33 cellular contexts compared by ENCODE assay signal in genomic region chr15:39266882-39267281, GRCh38.
"Had no signal": no experiment of that assay in that cellular context is flagged by ENCODE, and none has a peak within 500 bp of the region (broad histone marks: within the 10 kb centered on the region; RNA-seq: fewer than 3 reads in every experiment).

No MANE protein-coding gene starts in this region.

- H3K4me3 Mint-ChIP-seq: activated CD4-positive, alpha-beta T cell treated with anti-CD3 and anti-CD28 coated beads for 36 hours; activated CD8-positive, alpha-beta memory T cell treated with anti-CD3 and anti-CD28 coated beads, Interleukin-2, amount 10 ng/mL, durations not matched to agents 7 days and 5 days; activated CD8-positive, alpha-beta T cell treated with anti-CD3 and anti-CD28 coated beads, Interleukin-2, amount 10 ng/mL, durations not matched to agents 7 days and 5 days; activated T-cell treated with anti-CD3 and anti-CD28 coated beads, Interleukin-2, amount 50 U/mL, for 72 hours; mesothelial cell of epicardium; naive B cell; nephron progenitor cell; stimulated activated memory B cell treated with anti-CD40 and anti-IgM and Interleukin-4, amounts not matched to agents 10 μg/mL and 1 μg/mL and 100 μg/mL, for 72 hours; stimulated activated naive CD8-positive, alpha-beta T cell treated with anti-CD3 and anti-CD28 coated beads, Interleukin-15, amount 100 ng/mL, for 72 hours; T-helper 2 cell treated with Interferon-gamma antibody and Interleukin-4, amounts not matched to agents 5 μg/mL and 100 μg/mL, for 36 hours had no signal

- H3K9me3 Mint-ChIP-seq: activated naive CD4-positive, alpha-beta T cell treated with anti-CD3 and anti-CD28 coated beads, Interleukin-2, amount 50 U/mL, for 72 hours; activated T-cell treated with anti-CD3 and anti-CD28 coated beads, Interleukin-2, amount 50 U/mL, for 72 hours; mesothelial cell of epicardium; naive B cell; nephron progenitor cell; stimulated activated memory B cell treated with anti-CD40 and anti-IgM and Interleukin-4, amounts not matched to agents 10 μg/mL and 1 μg/mL and 100 μg/mL, for 72 hours; stimulated activated naive CD8-positive, alpha-beta T cell treated with anti-CD3 and anti-CD28 coated beads, Interleukin-15, amount 100 ng/mL, for 72 hours; T-helper 2 cell treated with Interferon-gamma antibody and Interleukin-4, amounts not matched to agents 5 μg/mL and 100 μg/mL, for 36 hours had no signal

- H3K4me2 ChIP-seq: smooth muscle cell had no signal

- H3K27ac Mint-ChIP-seq: activated CD4-positive, alpha-beta T cell treated with anti-CD3 and anti-CD28 coated beads for 36 hours; activated CD8-positive, alpha-beta memory T cell treated with anti-CD3 and anti-CD28 coated beads, Interleukin-2, amount 10 ng/mL, durations not matched to agents 7 days and 5 days; activated CD8-positive, alpha-beta T cell treated with anti-CD3 and anti-CD28 coated beads, Interleukin-2, amount 10 ng/mL, durations not matched to agents 7 days and 5 days; activated naive CD4-positive, alpha-beta T cell treated with anti-CD3 and anti-CD28 coated beads, Interleukin-2, amount 50 U/mL, for 72 hours; activated T-cell treated with anti-CD3 and anti-CD28 coated beads, Interleukin-2, amount 50 U/mL, for 72 hours; mesothelial cell of epicardium; naive B cell; nephron progenitor cell; stimulated activated memory B cell treated with anti-CD40 and anti-IgM and Interleukin-4, amounts not matched to agents 10 μg/mL and 1 μg/mL and 100 μg/mL, for 72 hours; stimulated activated naive CD8-positive, alpha-beta T cell treated with anti-CD3 and anti-CD28 coated beads, Interleukin-15, amount 100 ng/mL, for 72 hours; T-helper 2 cell treated with Interferon-gamma antibody and Interleukin-4, amounts not matched to agents 5 μg/mL and 100 μg/mL, for 36 hours had no signal

- H3K4me3 ChIP-seq: body of pancreas, heart left ventricle, ovary, prostate gland, sigmoid colon, smooth muscle cell, thyroid gland, upper lobe of left lung, vagina had no signal

- H3K4me1 ChIP-seq: prostate gland, thyroid gland, upper lobe of left lung, vagina had no signal

- H3K36me3 ChIP-seq: heart left ventricle, neutrophil, ovary, prostate gland, sigmoid colon, thyroid gland, upper lobe of left lung, vagina had no signal

- H3K27me3 Mint-ChIP-seq: stimulated activated memory B cell treated with anti-CD40 and anti-IgM and Interleukin-4, amounts not matched to agents 10 μg/mL and 1 μg/mL and 100 μg/mL, for 72 hours had no signal

- H3K4me1 Mint-ChIP-seq: naive B cell; nephron progenitor cell; stimulated activated memory B cell treated with anti-CD40 and anti-IgM and Interleukin-4, amounts not matched to agents 10 μg/mL and 1 μg/mL and 100 μg/mL, for 72 hours had no signal

- ATAC-seq: activated CD8-positive, alpha-beta memory T cell treated with anti-CD3 and anti-CD28 coated beads, Interleukin-2, amount 10 ng/mL, durations not matched to agents 7 days and 5 days; activated CD8-positive, alpha-beta T cell treated with anti-CD3 and anti-CD28 coated beads, Interleukin-2, amount 10 ng/mL, durations not matched to agents 7 days and 5 days; body of pancreas; esophagus mucosa; foreskin keratinocyte; heart left ventricle; stimulated activated memory B cell treated with anti-CD40 and anti-IgM and Interleukin-4, amounts not matched to agents 10 μg/mL and 1 μg/mL and 100 μg/mL, for 72 hours had no signal

- H3K27me3 ChIP-seq: body of pancreas, foreskin keratinocyte, heart left ventricle, ovary, sigmoid colon, thyroid gland, upper lobe of left lung, vagina had no signal

- H3K36me3 Mint-ChIP-seq: activated CD8-positive, alpha-beta memory T cell treated with anti-CD3 and anti-CD28 coated beads, Interleukin-2, amount 10 ng/mL, durations not matched to agents 7 days and 5 days; activated naive CD4-positive, alpha-beta T cell treated with anti-CD3 and anti-CD28 coated beads, Interleukin-2, amount 50 U/mL, for 72 hours; mesothelial cell of epicardium; naive B cell; stimulated activated memory B cell treated with anti-CD40 and anti-IgM and Interleukin-4, amounts not matched to agents 10 μg/mL and 1 μg/mL and 100 μg/mL, for 72 hours had no signal

- DNase-seq: activated CD4-positive, alpha-beta T cell treated with anti-CD3 and anti-CD28 coated beads for 36 hours; activated CD4-positive, CD25-positive, alpha-beta regulatory T cell; activated CD8-positive, alpha-beta memory T cell treated with anti-CD3 and anti-CD28 coated beads, Interleukin-2, amount 10 ng/mL, durations not matched to agents 7 days and 5 days; activated CD8-positive, alpha-beta T cell treated with anti-CD3 and anti-CD28 coated beads, Interleukin-2, amount 10 ng/mL, durations not matched to agents 7 days and 5 days; activated naive CD4-positive, alpha-beta T cell; activated T-cell treated with anti-CD3 and anti-CD28 coated beads, Interleukin-2, amount 50 U/mL, for 72 hours; anterior cingulate cortex; body of pancreas; caudate nucleus; cortex of kidney; foreskin keratinocyte; heart left ventricle; hypothalamus; naive B cell; nephron progenitor cell; ovary; sigmoid colon; stimulated activated CD4-positive, alpha-beta T cell treated with anti-CD3 and anti-CD28 coated beads, Interleukin-1b, Interleukin-23, amount 100 ng/mL, for 48 hours; stimulated activated CD4-positive, alpha-beta T cell treated with anti-CD3 and anti-CD28 coated beads, Interleukin-4, amount 100 ng/mL, for 4 hours; stimulated activated CD8-positive, alpha-beta memory T cell treated with anti-CD3 and anti-CD28 coated beads, Interleukin-4, amount 100 ng/mL, for 48 hours; stimulated activated naive CD8-positive, alpha-beta T cell treated with anti-CD3 and anti-CD28 coated beads, Interleukin-15, amount 100 ng/mL, for 72 hours; substantia nigra; thyroid gland; upper lobe of left lung had no signal

- H3K27ac ChIP-seq: foreskin keratinocyte, heart left ventricle, neutrophil, ovary, prostate gland, sigmoid colon, thyroid gland, upper lobe of left lung, vagina had no signal

- H3K9me3 ChIP-seq: body of pancreas, neutrophil, ovary, prostate gland, sigmoid colon, thyroid gland, upper lobe of left lung, vagina had no signal
